ENCODE assay signal across 15 cellular contexts in the genomic region with DNA sequence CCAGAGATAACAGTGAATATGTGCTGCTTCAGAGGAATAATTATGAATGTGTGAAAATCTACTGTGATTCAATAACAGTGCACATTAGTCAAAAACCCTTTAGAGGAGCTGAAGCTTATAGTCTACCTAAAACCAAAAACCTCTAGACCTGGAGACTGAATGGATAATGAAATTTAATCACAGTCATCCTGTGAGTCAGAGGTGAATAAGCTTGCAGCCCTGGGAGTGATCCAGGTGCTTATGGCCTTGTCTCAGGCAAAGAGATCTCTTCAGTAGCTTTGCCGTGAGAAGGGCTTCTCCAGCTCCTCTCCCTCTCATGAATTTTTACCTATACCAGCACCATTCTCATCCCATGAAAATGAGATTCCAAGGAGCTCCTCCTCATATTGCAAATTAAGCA.
DNase-seq lines count a peak whose midpoint lies in the region; ATAC-seq lines count a peak whose summit lies in the region.
"Had no signal": no experiment of that assay in that cellular context is flagged by ENCODE, and none has a peak within 500 bp of the region (broad histone marks: within the 10 kb centered on the region; RNA-seq: fewer than 3 reads in every experiment).

No MANE protein-coding gene starts in this region.

- H3K36me3 ChIP-seq in ACC112 (ENCODE audit: insufficient read depth, low read length) (no peaks in the 10 kb centered on the region), aorta (ENCODE audit: control insufficient read depth in 1 of 2, insufficient read depth in 2 of 2, low read length in 1 of 2) (no peaks in the 10 kb centered on the region)
- H3K36me3 ChIP-seq: pancreas had no signal

- H3K27ac ChIP-seq in ACC112 (ENCODE audit: low read depth, low read length) (peak overlapping the region; percentile 34), aorta (ENCODE audit: low read depth in 1 of 2, low read length in 2 of 2) (no peak overlapping the region)
- H3K27ac ChIP-seq: pancreas had no signal

- ATAC-seq in esophagus mucosa (peak; percentile 86), aorta (ENCODE audit: low FRiP score) (no peak), GM21447 (IDR thresholded peaks at IDR 0.05; ENCODE audit: unreplicated experiment) (no peak), HG02981 (IDR thresholded peaks at IDR 0.05; ENCODE audit: unreplicated experiment) (no peak)
- ATAC-seq: activated CD8-positive, alpha-beta T cell treated with anti-CD3 and anti-CD28 coated beads for 36 hours; pancreas had no signal

- H3K79me2 ChIP-seq in ACC112 (ENCODE audit: control insufficient read depth, insufficient read depth, low read length, unreplicated experiment), result no peaks in the 10 kb centered on the region

- H2AFZ ChIP-seq in ACC112 (ENCODE audit: low read length, unreplicated experiment), result no peak overlapping the region
- H2AFZ ChIP-seq: GM23338 had no signal

- H3K27me3 ChIP-seq in ACC112 (ENCODE audit: insufficient read depth, low read length), result no peaks in the 10 kb centered on the region
- H3K27me3 ChIP-seq in aorta (ENCODE audit: control insufficient read depth in 1 of 2, insufficient read depth in 2 of 2, low read length in 1 of 2), result no peaks in the 10 kb centered on the region

- H3K4me1 ChIP-seq in ACC112 (ENCODE audit: control insufficient read depth, insufficient read depth, low read length, unreplicated experiment), result peaks cover 54% of the 10 kb centered on the region
- H3K4me1 ChIP-seq in aorta (ENCODE audit: control insufficient read depth in 1 of 2, insufficient read depth in 2 of 2, low read length in 2 of 2), result no peaks in the 10 kb centered on the region
- H3K4me1 ChIP-seq: pancreas had no signal

- DNase-seq in HS-5 (ENCODE audit: low read depth) (peak; percentile 43), RKO (ENCODE audit: low spot score) (peak; percentile 69), aorta (no peak), posterior cingulate gyrus (no peak)
- DNase-seq: activated CD8-positive, alpha-beta T cell treated with anti-CD3 and anti-CD28 coated beads for 36 hours; activated gamma-delta T cell; DMS79; NCI-H510A treated with DMSO at 0.1 percent for 48 hours; pancreas; T-helper 9 cell had no signal

- no peaks in the 10 kb centered on the region for H3K9me3 ChIP-seq in aorta (ENCODE audit: control insufficient read depth, low read length)
- H3K9me3 ChIP-seq: pancreas had no signal

- H3K4me3 ChIP-seq in ACC112 (ENCODE audit: low read depth, low read length) (no peak overlapping the region), aorta (ENCODE audit: low read length in 2 of 2) (no peak overlapping the region)
- H3K4me3 ChIP-seq: GM23338, pancreas had no signal

- intact Hi-C loops in aorta (cut with DNase I) (no loop called here), posterior cingulate gyrus (cut with DNase I) (no loop called here)

- 94 to 96% methylated on average over 1 of the region's 1 CpG for WGBS in aorta, 2 donors

Comparison
In these comparisons a context has a peak if more than half of its experiments do, and no peak if none do; other contexts are left out.
1. DNase-seq: peak in HS-5 (single experiment) and RKO (single experiment); none in aorta (0 of 2) and posterior cingulate gyrus (0 of 10).